ENCODE assay signal across 17 cellular contexts in the genomic region with DNA sequence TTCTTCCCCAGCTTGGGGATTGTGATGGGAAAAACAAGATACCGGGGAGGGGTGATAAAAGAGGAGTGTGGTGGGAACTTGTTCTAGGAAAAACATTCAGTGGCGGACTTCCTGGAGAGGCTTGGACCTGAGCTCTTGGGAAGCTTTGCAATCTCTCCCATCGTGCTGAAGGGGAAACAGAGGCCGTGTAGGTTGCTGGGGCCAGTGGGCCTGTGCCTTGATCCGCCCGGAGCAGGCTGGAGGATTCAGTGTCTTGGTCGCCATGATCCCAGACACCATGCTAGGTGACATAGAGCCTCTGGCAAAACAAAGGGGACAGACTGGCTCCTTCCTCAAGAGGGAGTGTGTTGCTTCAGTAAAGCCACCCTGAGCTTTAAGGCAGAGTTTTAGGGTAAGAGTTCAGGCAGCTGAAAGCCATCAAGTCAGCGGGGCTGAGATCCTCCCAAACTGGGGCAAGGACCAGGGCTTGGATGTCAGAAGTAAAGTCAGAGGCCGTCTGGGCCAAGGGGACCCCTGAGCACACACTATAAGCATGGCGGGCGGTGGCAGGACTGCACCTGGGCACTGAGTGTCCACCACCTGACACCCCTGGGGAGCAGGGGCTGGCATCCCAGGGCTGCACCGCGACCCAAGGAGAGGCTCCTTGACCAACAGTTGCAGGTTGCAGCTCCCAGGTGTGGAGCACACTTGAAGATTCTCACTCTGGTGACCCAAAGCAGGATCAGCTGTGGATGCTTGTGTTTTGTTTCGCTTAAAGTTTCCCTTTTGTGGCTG. TPM values are rescaled to one million over a fixed set of nuclear protein-coding genes. Genes with fewer than 3 reads are reported as not detected.
A peak's percentile ranks its signal among the peaks of the same experiment; 100 is the strongest.
DNase-seq lines count a peak whose midpoint lies in the region; ATAC-seq and TF ChIP-seq lines count a peak whose summit lies in the region.
"Had no signal": no experiment of that assay in that cellular context is flagged by ENCODE, and none has a peak within 500 bp of the region (broad histone marks: within the 10 kb centered on the region; RNA-seq: fewer than 3 reads in every experiment).

No MANE protein-coding gene starts in this region.

- WGBS in neuronal stem cell (ENCODE audit: extremely low coverage in 2 of 2, insufficient read length in 2 of 2, insufficient replicate concordance in 1 of 2), 2 donors: no CpG with 5 or more reads among the region's 14 CpGs

- H3K36me3 ChIP-seq in RWPE2 (ENCODE audit: low read depth): no peaks in the 10 kb centered on the region
- H3K36me3 ChIP-seq in neuronal stem cell (replicated peaks in 1 of 2; ENCODE audit: control insufficient read depth in 2 of 2, insufficient read depth in 2 of 2, low read length in 2 of 2): no peaks in the 10 kb centered on the region
- H3K36me3 ChIP-seq: HAP-1 had no signal

- H2BK120ac ChIP-seq in neuronal stem cell (ENCODE audit: low read depth, low read length): no peak overlapping the region

- no peak overlapping the region for H3K4me2 ChIP-seq in neuronal stem cell (ENCODE audit: insufficient read depth, low read length, poor library complexity, severe bottlenecking)

- peaks cover 9% of the 10 kb centered on the region for H3K27me3 Mint-ChIP-seq in type B pancreatic cell

- H2BK15ac ChIP-seq in neuronal stem cell (ENCODE audit: low read length): no peak overlapping the region

- no peak overlapping the region for H3K23ac ChIP-seq in neuronal stem cell (ENCODE audit: low read depth, low read length, poor library complexity)

- no peak overlapping the region for H2BK12ac ChIP-seq in neuronal stem cell (ENCODE audit: low read length)

- no peak overlapping the region for H2AFZ ChIP-seq in neuronal stem cell (ENCODE audit: low read length)

- H3K27me3 ChIP-seq in RWPE2 (ENCODE audit: insufficient read depth, poor library complexity, severe bottlenecking) (peaks cover 14% of the 10 kb centered on the region), neuronal stem cell (ENCODE audit: control insufficient read depth in 3 of 3, insufficient read depth in 3 of 3, low read depth in 1 of 3, low read length in 3 of 3) (no peaks in the 10 kb centered on the region)

- H3K18ac ChIP-seq in neuronal stem cell (ENCODE audit: low read length): peak overlapping the region; percentile 36

- no peaks in the 10 kb centered on the region for H3K79me1 ChIP-seq in neuronal stem cell (ENCODE audit: low read depth, low read length)

- DNase-seq in activated effector memory CD4-positive, alpha-beta T cell treated with anti-CD3 and anti-CD28 coated beads, Interleukin-2, amount 50 U/mL, for 16 hours: peak; percentile 30
- no peak for DNase-seq in activated effector memory CD4-positive, alpha-beta T cell treated with Interleukin-2 at 50 U/mL for 16 hours
- DNase-seq in RWPE2 (ENCODE audit: low spot score) (peak; percentile 54), neuronal stem cell (ENCODE audit: low spot score) (no peak), type B pancreatic cell (ENCODE audit: extremely low spot score, unreplicated experiment) (peak; percentile 61), NCI-H2227 (lab: John Stamatoyannopoulos, UW; ENCODE audit: unreplicated experiment) (no peak), AG20443 (ENCODE audit: low spot score) (no peak)
- DNase-seq: ACHN, COR-L47, DMS53, MV-4-11, NCI-H1417, NCI-H187 treated with DMSO at 0.1 percent for 48 hours, NCI-H774 had no signal

- H3K14ac ChIP-seq in neuronal stem cell (ENCODE audit: low read length): no peak overlapping the region

- no peak overlapping the region for H2BK5ac ChIP-seq in neuronal stem cell (ENCODE audit: low read length)

- H3K9me3 Mint-ChIP-seq in type B pancreatic cell: no peaks in the 10 kb centered on the region

- H3K4me1 ChIP-seq in RWPE2 (ENCODE audit: insufficient read depth, poor library complexity, severe bottlenecking) (no peaks in the 10 kb centered on the region), neuronal stem cell (ENCODE audit: control insufficient read depth in 2 of 2, insufficient read depth in 1 of 2, low read depth in 1 of 2, low read length in 2 of 2) (no peaks in the 10 kb centered on the region)
- H3K4me1 ChIP-seq: HAP-1 had no signal

- no peak overlapping the region for H3K27ac Mint-ChIP-seq in type B pancreatic cell
- H3K27ac Mint-ChIP-seq: IgD-negative memory B cell had no signal

- H4K8ac ChIP-seq in neuronal stem cell (ENCODE audit: low read depth, low read length): no peak overlapping the region

- H3K4me3 Mint-ChIP-seq in type B pancreatic cell: no peak overlapping the region
- H3K4me3 Mint-ChIP-seq: IgD-negative memory B cell had no signal

- peak overlapping the region; percentile 56 for H2AK5ac ChIP-seq in neuronal stem cell (ENCODE audit: low read depth, low read length)

- no peak overlapping the region for H3K9ac ChIP-seq in neuronal stem cell (ENCODE audit: low read depth, low read length, poor library complexity)

- H3K27ac ChIP-seq in RWPE2 (ENCODE audit: poor library complexity, severe bottlenecking) (no peak overlapping the region), neuronal stem cell (replicated peaks; ENCODE audit: low read length) (no peak overlapping the region)

- no peaks in the 10 kb centered on the region for H3K9me3 ChIP-seq in RWPE2 (ENCODE audit: severe bottlenecking)
- H3K9me3 ChIP-seq in neuronal stem cell (replicated peaks in 1 of 2; ENCODE audit: control insufficient read depth in 2 of 2, insufficient read depth in 1 of 2, low read depth in 1 of 2, low read length in 2 of 2): peaks cover 0 to 6% of the 10 kb centered on the region in 2 donors
- H3K9me3 ChIP-seq: HAP-1 had no signal

- TF ChIP-seq CTCF in RWPE2 (IDR thresholded peaks at IDR 0.05; ENCODE audit: poor library complexity, severe bottlenecking) (no peak), type B pancreatic cell (conservative IDR thresholded peaks at IDR 0.05) (no peak)

- H3K4me3 ChIP-seq in RWPE2 (ENCODE audit: severe bottlenecking) (no peak overlapping the region), neuronal stem cell (ENCODE audit: low read length in 2 of 2) (no peak overlapping the region)
- H3K4me3 ChIP-seq: HAP-1 had no signal

- no peaks in the 10 kb centered on the region for H3K36me3 Mint-ChIP-seq in type B pancreatic cell

- H3K4ac ChIP-seq in neuronal stem cell (ENCODE audit: low read length): no peak overlapping the region

- ATAC-seq in RWPE2 (ENCODE audit: low read depth) (no peak), GM21360 (IDR thresholded peaks at IDR 0.05; ENCODE audit: unreplicated experiment) (no peak)

- H3K4me1 Mint-ChIP-seq in type B pancreatic cell (ENCODE audit: unreplicated experiment): peaks cover 7% of the 10 kb centered on the region
- H3K4me1 Mint-ChIP-seq: IgD-negative memory B cell had no signal

- no peak overlapping the region for H4K91ac ChIP-seq in neuronal stem cell (ENCODE audit: low read depth, low read length, poor library complexity)

RNA-seq across cellular contexts. Expression of a gene that starts 44.7 kb away (rescaled TPM):
- polyA plus RNA-seq in neuronal stem cell (2013, experiment 1 of 2): 24.6 TPM
- 25.7 TPM for polyA plus RNA-seq in neuronal stem cell (2013, experiment 2 of 2)
- 9.3 and 18.2 TPM in 2 replicates for total RNA-seq in type B pancreatic cell (ENCODE audit: low replicate concordance)

RNA-seq across cellular contexts. Expression of a gene that starts 44.7 kb away (rescaled TPM):
- 31.5 TPM for polyA plus RNA-seq in neuronal stem cell (2013, experiment 1 of 2)
- 31.0 TPM for polyA plus RNA-seq in neuronal stem cell (2013, experiment 2 of 2)
- total RNA-seq in type B pancreatic cell (ENCODE audit: low replicate concordance): 38.2 and 55.6 TPM in 2 replicates

Comparison
In these comparisons a context has a peak if more than half of its experiments do, and no peak if none do; other contexts are left out.
1. DNase-seq: peak in activated effector memory CD4-positive, alpha-beta T cell treated with anti-CD3 and anti-CD28 coated beads, Interleukin-2, amount 50 U/mL, for 16 hours (single experiment), RWPE2 (single experiment) and type B pancreatic cell (single experiment); none in activated effector memory CD4-positive, alpha-beta T cell treated with Interleukin-2 at 50 U/mL for 16 hours (single experiment), neuronal stem cell (single experiment), NCI-H2227 (single experiment) and AG20443 (single experiment).